Comparison of ENCODE assay signal across 1 cellular context in genomic region chr6:42507901-42508300, GRCh38.
TF ChIP-seq lines count a peak whose summit lies in the region.

No MANE protein-coding gene starts in this region.

TF ChIP-seq in K562, 482 proteins besides CTCF, POLR2A, EP300 and RAD21:
- TF ChIP-seq ZNF316 (IDR thresholded peaks at IDR 0.05) (0 out of 2 replicates have a peak, but pooled peaks have one; percentile 8), HCFC1 (IDR thresholded peaks at IDR 0.05; ENCODE audit: low read depth, low read length) (no peak), TAF1 (IDR thresholded peaks at IDR 0.05; ENCODE audit: control insufficient read depth, extremely low read depth, insufficient read depth, low read length, severe bottlenecking) (no peak)
TF ChIP-seq in K562: peak in this region for 1.
